3 cellular contexts compared by ENCODE assay signal in genomic region chr4:114770624-114771023, GRCh38.
A peak's percentile ranks its signal among the peaks of the same experiment; 100 is the strongest.
TF ChIP-seq lines count a peak whose summit lies in the region.

No MANE protein-coding gene starts in this region.

TF ChIP-seq in IMR-90, 13 proteins besides CTCF, POLR2A, EP300 and RAD21:
- no peak for TF ChIP-seq RCOR1 (IDR thresholded peaks at IDR 0.05; ENCODE audit: insufficient replicate concordance, low read length)
- peak; percentile 89 for TF ChIP-seq CEBPB (IDR thresholded peaks at IDR 0.05; ENCODE audit: low read depth, low read length)

TF ChIP-seq in Ishikawa, 13 proteins besides CTCF, POLR2A, EP300 and RAD21:
- TF ChIP-seq NFIC (IDR thresholded peaks at IDR 0.05) = no peak
- TF ChIP-seq CEBPB (IDR thresholded peaks at IDR 0.05) = peak; percentile 30; the same call in 1 of the 2 replicates

TF ChIP-seq in H1, 55 proteins besides CTCF, POLR2A, EP300 and RAD21:
- TF ChIP-seq CEBPB (IDR thresholded peaks at IDR 0.05; ENCODE audit: low read depth, low read length) (peak; percentile 70), POU5F1 (IDR thresholded peaks at IDR 0.05; ENCODE audit: low read depth, low read length) (no peak)
